Comparison of ENCODE assay signal across 28 cellular contexts in genomic region chr6:4186391-4186790, GRCh38.
"Had no signal": no experiment of that assay in that cellular context is flagged by ENCODE, and none has a peak within 500 bp of the region (broad histone marks: within the 10 kb centered on the region; RNA-seq: fewer than 3 reads in every experiment).

No MANE protein-coding gene starts in this region.

- H3K4me2 ChIP-seq: neural progenitor cell, smooth muscle cell had no signal

- DNase-seq: naive thymus-derived CD4-positive, alpha-beta T cell; natural killer cell; occipital lobe; ovary; posterior cingulate gyrus; psoas muscle; right lobe of liver; sigmoid colon; spleen; stimulated activated CD4-positive, alpha-beta T cell treated with anti-CD3 and anti-CD28 coated beads, Interleukin-12 subunit alpha, Interleukin-12 subunit beta, amount 100 ng/mL, for 4 hours; stimulated activated CD4-positive, alpha-beta T cell treated with anti-CD3 and anti-CD28 coated beads, Interleukin-4, amount 100 ng/mL, for 1 hour; stimulated activated CD4-positive, alpha-beta T cell treated with anti-CD3 and anti-CD28 coated beads, Interleukin-4, amount 100 ng/mL, for 4 hours; stimulated activated CD8-positive, alpha-beta memory T cell treated with anti-CD3 and anti-CD28 coated beads, Interleukin-4, amount 100 ng/mL, for 48 hours; stimulated activated naive CD4-positive, alpha-beta T cell; stimulated activated naive CD8-positive, alpha-beta T cell treated with anti-CD3 and anti-CD28 coated beads, Interleukin-15, amount 100 ng/mL, for 72 hours; stimulated activated naive CD8-positive, alpha-beta T cell treated with anti-CD3 and anti-CD28 coated beads, Interleukin-15, Interleukin-2, amounts not matched to agents 100 U/mL and 50 U/mL, for 24 hours; substantia nigra; testis; tibial artery; transverse colon; upper lobe of right lung; uterus had no signal

- H3K27me3 ChIP-seq: neural progenitor cell, ovary, right lobe of liver, sigmoid colon, spleen, suprapubic skin, testis, tibial artery, transverse colon, upper lobe of right lung, uterus had no signal

- H3K4me1 ChIP-seq: parathyroid adenoma, psoas muscle, right lobe of liver, sigmoid colon, spleen, suprapubic skin, testis, tibial artery, transverse colon, upper lobe of right lung, uterus had no signal

- H2AFZ ChIP-seq: neural progenitor cell, parathyroid adenoma had no signal

- H3K9ac ChIP-seq: neural progenitor cell, parathyroid adenoma had no signal

- H3K9me3 ChIP-seq: ovary, psoas muscle, right lobe of liver, sigmoid colon, spleen, suprapubic skin, testis, tibial artery, transverse colon, upper lobe of right lung, uterus had no signal

- H3K27ac ChIP-seq: neural progenitor cell, ovary, parathyroid adenoma, psoas muscle, right lobe of liver, sigmoid colon, skin epidermis, spleen, suprapubic skin, testis, tibial artery, transverse colon, upper lobe of right lung, uterus had no signal

- H3K4me3 ChIP-seq: neural progenitor cell, ovary, psoas muscle, right lobe of liver, sigmoid colon, skin epidermis, smooth muscle cell, spleen, suprapubic skin, testis, tibial artery, transverse colon, upper lobe of right lung, uterus had no signal

- H3K36me3 ChIP-seq: ovary, right lobe of liver, sigmoid colon, spleen, suprapubic skin, tibial artery, transverse colon, upper lobe of right lung, uterus had no signal

- ATAC-seq: naive thymus-derived CD4-positive, alpha-beta T cell; natural killer cell; right lobe of liver; stimulated activated memory B cell treated with anti-CD40 and anti-IgM and Interleukin-4, amounts not matched to agents 10 μg/mL and 1 μg/mL and 100 μg/mL, for 72 hours; stimulated activated naive CD8-positive, alpha-beta T cell treated with anti-CD3 and anti-CD28 coated beads, Interleukin-15, amount 100 ng/mL, for 72 hours; stimulated activated naive CD8-positive, alpha-beta T cell treated with anti-CD3 and anti-CD28 coated beads, Interleukin-15, Interleukin-2, amounts not matched to agents 100 U/mL and 50 U/mL, for 24 hours had no signal
